28 cellular contexts compared by ENCODE assay signal in the genomic region with DNA sequence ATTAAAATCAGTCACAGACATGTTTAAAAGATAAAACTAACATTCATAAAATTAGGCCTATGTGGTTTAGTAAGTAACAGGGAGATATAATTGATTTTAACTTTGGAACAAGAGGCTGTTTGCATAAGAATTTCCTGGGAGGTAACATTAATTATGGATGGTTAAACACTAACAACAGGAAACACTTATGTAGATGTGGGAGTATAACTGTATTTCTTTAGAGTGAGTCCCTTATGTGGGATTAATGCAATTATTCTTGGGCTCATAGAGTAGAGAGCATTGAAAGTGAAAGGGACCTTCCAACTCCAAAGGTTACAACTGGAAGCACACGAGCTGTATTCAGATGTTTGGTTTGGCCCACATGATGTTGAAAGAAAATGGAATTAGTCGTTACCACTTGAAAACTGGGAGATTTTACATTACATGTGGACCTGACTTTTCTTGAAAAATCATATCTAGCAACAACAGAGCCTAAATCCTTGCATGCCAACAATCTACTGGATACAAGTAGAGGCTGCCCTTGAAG. TPM values are rescaled to one million over a fixed set of nuclear protein-coding genes. Genes with fewer than 3 reads are reported as not detected.
"Had no signal": no experiment of that assay in that cellular context is flagged by ENCODE, and none has a peak within 500 bp of the region (broad histone marks: within the 10 kb centered on the region; RNA-seq: fewer than 3 reads in every experiment).

No MANE protein-coding gene starts in this region.

- ATAC-seq: activated T-helper 17 cell treated with anti-CD3 and anti-CD28 coated beads, Interleukin-2, amount 50 U/mL, for 72 hours; Panc1; T-cell had no signal

- H3K36me3 Mint-ChIP-seq: activated CD4-positive, alpha-beta memory T cell treated with anti-CD3 and anti-CD28 coated beads for 36 hours; activated naive CD4-positive, alpha-beta T cell treated with anti-CD3 and anti-CD28 coated beads, Interleukin-2, amount 10 ng/mL, durations not matched to agents 7 days and 5 days; activated naive CD8-positive, alpha-beta T cell treated with anti-CD3 and anti-CD28 coated beads for 36 hours; T-cell had no signal

- H3K27me3 Mint-ChIP-seq: activated CD4-positive, alpha-beta memory T cell treated with anti-CD3 and anti-CD28 coated beads for 36 hours; activated CD4-positive, alpha-beta T cell treated with anti-CD3 and anti-CD28 coated beads, Interleukin-2, amount 10 ng/mL, durations not matched to agents 7 days and 5 days; activated naive CD4-positive, alpha-beta T cell treated with anti-CD3 and anti-CD28 coated beads, Interleukin-2, amount 10 ng/mL, durations not matched to agents 7 days and 5 days; activated naive CD8-positive, alpha-beta T cell treated with anti-CD3 and anti-CD28 coated beads for 36 hours; activated T-helper 17 cell treated with anti-CD3 and anti-CD28 coated beads, Interleukin-2, amount 50 U/mL, for 72 hours; T-cell had no signal

- H3K27ac Mint-ChIP-seq: activated CD4-positive, alpha-beta memory T cell treated with anti-CD3 and anti-CD28 coated beads for 36 hours; activated CD4-positive, alpha-beta T cell treated with anti-CD3 and anti-CD28 coated beads, Interleukin-2, amount 10 ng/mL, durations not matched to agents 7 days and 5 days; activated naive CD4-positive, alpha-beta T cell treated with anti-CD3 and anti-CD28 coated beads, Interleukin-2, amount 10 ng/mL, durations not matched to agents 7 days and 5 days; activated naive CD8-positive, alpha-beta T cell treated with anti-CD3 and anti-CD28 coated beads for 36 hours; activated T-helper 17 cell treated with anti-CD3 and anti-CD28 coated beads, Interleukin-2, amount 50 U/mL, for 72 hours; T-cell had no signal

- H3K4me1 Mint-ChIP-seq: activated CD4-positive, alpha-beta T cell treated with anti-CD3 and anti-CD28 coated beads, Interleukin-2, amount 10 ng/mL, durations not matched to agents 7 days and 5 days; activated naive CD4-positive, alpha-beta T cell treated with anti-CD3 and anti-CD28 coated beads, Interleukin-2, amount 10 ng/mL, durations not matched to agents 7 days and 5 days; activated naive CD8-positive, alpha-beta T cell treated with anti-CD3 and anti-CD28 coated beads for 36 hours; activated T-helper 17 cell treated with anti-CD3 and anti-CD28 coated beads, Interleukin-2, amount 50 U/mL, for 72 hours; T-cell had no signal

- H3K4me1 ChIP-seq: breast epithelium had no signal

- DNase-seq: activated CD4-positive, alpha-beta memory T cell treated with anti-CD3 and anti-CD28 coated beads for 36 hours; activated CD4-positive, alpha-beta T cell treated with anti-CD3 and anti-CD28 coated beads, Interleukin-2, amount 10 ng/mL, durations not matched to agents 7 days and 5 days; activated CD4-positive, CD25-positive, alpha-beta regulatory T cell; activated CD8-positive, alpha-beta memory T cell treated with anti-CD3 and anti-CD28 coated beads for 24 hours; activated gamma-delta T cell; activated naive CD4-positive, alpha-beta T cell treated with anti-CD3 and anti-CD28 coated beads, Interleukin-2, amount 10 ng/mL, durations not matched to agents 7 days and 5 days; activated naive CD8-positive, alpha-beta T cell treated with anti-CD3 and anti-CD28 coated beads for 36 hours; activated T-cell treated with anti-CD3 and anti-CD28 coated beads for 4 hours; activated T-cell treated with anti-CD3 and anti-CD28 coated beads, Interleukin-2, amount 50 U/mL, for 48 hours; NCI-H1092; NCI-H1930; NCI-H2171 treated with DMSO at 0.1 percent for 48 hours; NCI-H226; NCI-H526; NCI-H82; OCI-M1; RPMI8226; T-cell; T-helper 2 cell; T1000 had no signal

- H3K27ac ChIP-seq: KMS-11, SK-N-MC, VCaP had no signal

- H3K4me2 ChIP-seq: KMS-11 had no signal

- H3K27me3 ChIP-seq: breast epithelium had no signal

- H3K36me3 ChIP-seq: breast epithelium had no signal

- H3K4me3 Mint-ChIP-seq: activated CD4-positive, alpha-beta memory T cell treated with anti-CD3 and anti-CD28 coated beads for 36 hours; activated CD4-positive, alpha-beta T cell treated with anti-CD3 and anti-CD28 coated beads, Interleukin-2, amount 10 ng/mL, durations not matched to agents 7 days and 5 days; activated naive CD4-positive, alpha-beta T cell treated with anti-CD3 and anti-CD28 coated beads, Interleukin-2, amount 10 ng/mL, durations not matched to agents 7 days and 5 days; activated naive CD8-positive, alpha-beta T cell treated with anti-CD3 and anti-CD28 coated beads for 36 hours; activated T-helper 17 cell treated with anti-CD3 and anti-CD28 coated beads, Interleukin-2, amount 50 U/mL, for 72 hours; T-cell had no signal

- H3K4me3 ChIP-seq: breast epithelium, SK-N-MC had no signal

- H3K9ac ChIP-seq: KMS-11 had no signal

RNA-seq across cellular contexts. Expression of gene BBOX1, which starts 53.5 kb away (rescaled TPM):
- total RNA-seq: activated CD4-positive, alpha-beta memory T cell treated with anti-CD3 and anti-CD28 coated beads for 36 hours; activated CD4-positive, alpha-beta T cell treated with anti-CD3 and anti-CD28 coated beads, Interleukin-2, amount 10 ng/mL, durations not matched to agents 7 days and 5 days; activated naive CD8-positive, alpha-beta T cell treated with anti-CD3 and anti-CD28 coated beads for 36 hours; activated T-helper 17 cell treated with anti-CD3 and anti-CD28 coated beads, Interleukin-2, amount 50 U/mL, for 72 hours; NCI-H460; Right ventricle myocardium inferior; T-cell had no signal
